In the genomic region with DNA sequence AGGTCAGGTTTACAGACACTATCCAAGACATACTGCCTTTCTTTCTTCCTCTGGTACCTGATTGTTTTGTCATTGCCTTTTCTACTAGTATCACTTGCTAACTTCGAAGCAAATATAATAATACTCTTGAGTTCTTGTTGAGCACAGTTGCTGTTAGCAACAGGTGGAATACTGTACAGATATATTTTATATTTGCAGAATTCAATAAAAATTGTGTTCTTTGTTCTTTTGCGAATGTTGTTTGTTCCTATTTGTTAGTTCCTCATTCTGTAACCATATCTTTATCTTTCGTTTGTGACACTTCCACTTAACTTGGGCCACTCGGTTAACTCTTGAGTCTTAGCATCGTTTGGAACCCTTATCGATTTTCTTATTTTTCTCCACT, we compare ENCODE assay signal across 1 cellular context.
TF ChIP-seq lines count a peak whose summit lies in the region.

No MANE protein-coding gene starts in this region.

TF ChIP-seq in HepG2, 621 proteins besides CTCF, POLR2A, EP300 and RAD21:
- TF ChIP-seq ZNF713 (CRISPR knock-in tag; IDR thresholded peaks at IDR 0.05) (no peak), ZNF644 (CRISPR knock-in tag; IDR thresholded peaks at IDR 0.05; ENCODE audit: low read depth) (no peak), TCF7 (IDR thresholded peaks at IDR 0.05; ENCODE audit: low read depth) (no peak), RORA (CRISPR knock-in tag; IDR thresholded peaks at IDR 0.05) (no peak), ZNF34 (CRISPR knock-in tag; IDR thresholded peaks at IDR 0.05; ENCODE audit: borderline replicate concordance) (no peak), RAD51 (IDR thresholded peaks at IDR 0.05; ENCODE audit: borderline replicate concordance) (no peak), SCMH1 (CRISPR knock-in tag; IDR thresholded peaks at IDR 0.05; ENCODE audit: borderline replicate concordance) (no peak), HMGA1 (CRISPR knock-in tag; conservative IDR thresholded peaks at IDR 0.05) (no peak), HNRNPLL (IDR thresholded peaks at IDR 0.05; ENCODE audit: low read depth, low read length, poor library complexity, severe bottlenecking) (no peak), NFE2L1 (CRISPR knock-in tag; IDR thresholded peaks at IDR 0.05; ENCODE audit: borderline replicate concordance) (no peak), HNF4G (IDR thresholded peaks at IDR 0.05; ENCODE audit: borderline replicate concordance, low read depth, low read length) (no peak), HNF4G (CRISPR knock-in tag; IDR thresholded peaks at IDR 0.05; ENCODE audit: borderline replicate concordance, low read depth) (no peak)
- TF ChIP-seq, protein P1, sequence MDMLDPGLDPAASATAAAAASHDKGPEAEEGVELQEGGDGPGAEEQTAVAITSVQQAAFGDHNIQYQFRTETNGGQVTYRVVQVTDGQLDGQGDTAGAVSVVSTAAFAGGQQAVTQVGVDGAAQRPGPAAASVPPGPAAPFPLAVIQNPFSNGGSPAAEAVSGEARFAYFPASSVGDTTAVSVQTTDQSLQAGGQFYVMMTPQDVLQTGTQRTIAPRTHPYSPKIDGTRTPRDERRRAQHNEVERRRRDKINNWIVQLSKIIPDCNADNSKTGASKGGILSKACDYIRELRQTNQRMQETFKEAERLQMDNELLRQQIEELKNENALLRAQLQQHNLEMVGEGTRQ (IDR thresholded peaks at IDR 0.05; ENCODE audit: low read depth, low read length), result no peak
- TF ChIP-seq, protein P1 (CRISPR knock-in tag; IDR thresholded peaks at IDR 0.05; ENCODE audit: borderline replicate concordance), result no peak
- TF ChIP-seq, protein P2, sequence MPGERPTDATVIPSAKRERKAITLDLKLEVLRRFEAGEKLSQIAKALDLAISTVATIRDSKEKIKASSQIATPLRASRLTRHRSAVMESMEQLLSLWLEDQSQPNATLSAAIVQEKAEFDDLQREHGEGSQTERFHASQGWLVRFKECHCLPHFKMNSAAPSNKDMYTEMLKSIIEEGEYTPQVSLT (CRISPR knock-in tag; IDR thresholded peaks at IDR 0.05; ENCODE audit: borderline replicate concordance, low read depth), result no peak
- TF ChIP-seq, protein P3, sequence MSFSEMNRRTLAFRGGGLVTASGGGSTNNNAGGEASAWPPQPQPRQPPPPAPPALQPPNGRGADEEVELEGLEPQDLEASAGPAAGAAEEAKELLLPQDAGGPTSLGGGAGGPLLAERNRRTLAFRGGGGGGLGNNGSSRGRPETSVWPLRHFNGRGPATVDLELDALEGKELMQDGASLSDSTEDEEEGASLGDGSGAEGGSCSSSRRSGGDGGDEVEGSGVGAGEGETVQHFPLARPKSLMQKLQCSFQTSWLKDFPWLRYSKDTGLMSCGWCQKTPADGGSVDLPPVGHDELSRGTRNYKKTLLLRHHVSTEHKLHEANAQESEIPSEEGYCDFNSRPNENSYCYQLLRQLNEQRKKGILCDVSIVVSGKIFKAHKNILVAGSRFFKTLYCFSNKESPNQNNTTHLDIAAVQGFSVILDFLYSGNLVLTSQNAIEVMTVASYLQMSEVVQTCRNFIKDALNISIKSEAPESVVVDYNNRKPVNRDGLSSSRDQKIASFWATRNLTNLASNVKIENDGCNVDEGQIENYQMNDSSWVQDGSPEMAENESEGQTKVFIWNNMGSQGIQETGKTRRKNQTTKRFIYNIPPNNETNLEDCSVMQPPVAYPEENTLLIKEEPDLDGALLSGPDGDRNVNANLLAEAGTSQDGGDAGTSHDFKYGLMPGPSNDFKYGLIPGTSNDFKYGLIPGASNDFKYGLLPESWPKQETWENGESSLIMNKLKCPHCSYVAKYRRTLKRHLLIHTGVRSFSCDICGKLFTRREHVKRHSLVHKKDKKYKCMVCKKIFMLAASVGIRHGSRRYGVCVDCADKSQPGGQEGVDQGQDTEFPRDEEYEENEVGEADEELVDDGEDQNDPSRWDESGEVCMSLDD (CRISPR knock-in tag; IDR thresholded peaks at IDR 0.05; ENCODE audit: borderline replicate concordance), result no peak
